ENCODE assay signal across 34 cellular contexts in genomic region chr2:16002575-16002974, GRCh38.
DNase-seq lines count a peak whose midpoint lies in the region; ATAC-seq, FAIRE-seq and TF ChIP-seq lines count a peak whose summit lies in the region.
"Had no signal": no experiment of that assay in that cellular context is flagged by ENCODE, and none has a peak within 500 bp of the region (broad histone marks: within the 10 kb centered on the region; RNA-seq: fewer than 3 reads in every experiment).

No MANE protein-coding gene starts in this region.

- H3K4me1 ChIP-seq in A549 (peaks cover 4% of the 10 kb centered on the region; the same call in 1 of the 3 replicates), BE2C (no peaks in the 10 kb centered on the region), HEK293 (ENCODE audit: control insufficient read depth, insufficient read depth, low read length) (no peaks in the 10 kb centered on the region), stomach (peaks cover 0 to 8% (median 0%) of the 10 kb centered on the region in 4 donors)

- peak; percentile 82 for FAIRE-seq in A549 (lab: Jason Lieb, UNC)
- FAIRE-seq: A204.1, D721Med, G401.6 had no signal

- TF ChIP-seq EP300 in A549 (IDR thresholded peaks at IDR 0.05) (no peak), stomach (IDR thresholded peaks at IDR 0.05) (no peak)

- H3K9me3 ChIP-seq in A549 (no peaks in the 10 kb centered on the region), BE2C (peaks cover 28% of the 10 kb centered on the region), HEK293 (ENCODE audit: control insufficient read depth, insufficient read depth, low read depth, low read length) (no peaks in the 10 kb centered on the region), stomach (no peaks in the 10 kb centered on the region)
- H3K9me3 ChIP-seq: BLaER1, Caco-2 had no signal

- H3K4me2 ChIP-seq in A549, result no peak overlapping the region
- H3K4me2 ChIP-seq: BLaER1; BLaER1 treated with 17β-estradiol and CSF1 and Interleukin-3, amounts not matched to agents 10 nM and 100 nM had no signal

- no peaks in the 10 kb centered on the region for H3K27me3 ChIP-seq in BE2C
- no peaks in the 10 kb centered on the region for H3K27me3 ChIP-seq in stomach
- H3K27me3 ChIP-seq: BLaER1; BLaER1 treated with 17β-estradiol and CSF1 and Interleukin-3, amounts not matched to agents 10 nM and 100 nM had no signal

- POLR2A ChIA-PET in A549 (lab: Yijun Ruan, JAX), result no interaction called here
- POLR2A ChIA-PET in HEK293 (lab: Yijun Ruan, JAX), result no interaction called here

- 21% methylated on average over 4 of the region's 4 CpGs for WGBS in A549 (ENCODE audit: missing lambda C conversion rate)
- WGBS in stomach, 5 donors, result 86 to 94% (median 93%) methylated on average over 4 of the region's 4 CpGs

- no peak for DNase-seq in A549 (ENCODE audit: low read depth in 1 of 2, low spot score in 1 of 2)
- peak; percentile 89 for DNase-seq in BE2C
- peak; percentile 93 for DNase-seq in SK-N-DZ (ENCODE audit: low spot score)
- no peak for DNase-seq in NCI-H2029 treated with DMSO at 0.1 percent for 48 hours (lab: John Stamatoyannopoulos, UW)
- DNase-seq in AG20443 (ENCODE audit: low spot score), result no peak
- no peak for DNase-seq in stimulated activated naive CD4-positive, alpha-beta T cell (lab: John Stamatoyannopoulos, UW)
- no peak for DNase-seq in stomach
- DNase-seq: 8988T; ACHN; AML-193; C1 segment of cervical spinal cord; Caco-2; Calu3; CD4-positive, alpha-beta memory T cell; CD4-positive, alpha-beta T cell; CD4-positive, CD25-positive, alpha-beta regulatory T cell; CD8-positive, alpha-beta memory T cell; CD8-positive, alpha-beta T cell; COR-L47; DMS 273 treated with DMSO at 0.1 percent for 48 hours; DMS153; DMS53; DMS79; DMS79 treated with DMSO at 0.1 percent for 48 hours; DND-41; EL had no signal

- no peak for TF ChIP-seq RAD21 in A549 (conservative IDR thresholded peaks at IDR 0.05 in 1 of 2, IDR thresholded peaks at IDR 0.05 in 1 of 2)

- intact Hi-C loops in stomach (cut with DNase I; ENCODE audit: low total_unique reads), result no loop called here

- H3K4me3 ChIP-seq in A549 (no peak overlapping the region), BE2C (ENCODE audit: low read depth, low read length) (no peak overlapping the region), HEK293 (ENCODE audit: low read depth, low read length) (no peak overlapping the region), stomach (no peak overlapping the region)
- H3K4me3 ChIP-seq: BLaER1; BLaER1 treated with 17β-estradiol and CSF1 and Interleukin-3, amounts not matched to agents 10 nM and 100 nM had no signal

- no peak overlapping the region for H3K27ac ChIP-seq in A549
- H3K27ac ChIP-seq in HEK293 (ENCODE audit: extremely low read depth, low read depth, low read length), result no peak overlapping the region
- no peak overlapping the region for H3K27ac ChIP-seq in stomach
- H3K27ac ChIP-seq: 22Rv1; BLaER1; BLaER1 treated with 17β-estradiol and CSF1 and Interleukin-3, amounts not matched to agents 10 nM and 100 nM; C4-2B had no signal

- TF ChIP-seq CTCF in A549 (IDR thresholded peaks at IDR 0.05) (no peak), BE2C (IDR thresholded peaks at IDR 0.05; ENCODE audit: low read depth, low read length) (no peak), HEK293 (tag by site-specific recombination; IDR thresholded peaks at IDR 0.05) (no peak), stomach (IDR thresholded peaks at IDR 0.05) (no peak)

- H3K36me3 ChIP-seq in BE2C (no peaks in the 10 kb centered on the region), HEK293 (ENCODE audit: control insufficient read depth in 2 of 2, insufficient read depth in 1 of 2, low read length in 2 of 2) (no peaks in the 10 kb centered on the region), stomach (no peaks in the 10 kb centered on the region)
- H3K36me3 ChIP-seq: BLaER1; BLaER1 treated with 17β-estradiol and CSF1 and Interleukin-3, amounts not matched to agents 10 nM and 100 nM had no signal

- TF ChIP-seq POLR2A in A549 (IDR thresholded peaks at IDR 0.05; ENCODE audit: low read length), result no peak
- no peak for TF ChIP-seq POLR2A in stomach (IDR thresholded peaks at IDR 0.05)

- no peak for ATAC-seq in A549
- ATAC-seq: CD8-positive, alpha-beta T cell had no signal

- CTCF ChIA-PET in A549 (lab: Yijun Ruan, JAX), result interaction anchor here (1.5 kb wide), 1 partner anchor 20 kb away, joined by 3 read pairs; no protein-coding TSS in a partner anchor
- CTCF ChIA-PET in HEK293 (lab: Yijun Ruan, JAX), result interaction anchor here (0.6 kb wide), 1 partner anchor 588 kb away, joined by 4 read pairs; no protein-coding TSS in a partner anchor

TF ChIP-seq in A549, 52 proteins besides CTCF, POLR2A, EP300 and RAD21:
- TF ChIP-seq FOSL2 (IDR thresholded peaks at IDR 0.05) (no peak), FOSL2 (CRISPR knock-in tag; IDR thresholded peaks at IDR 0.05) (no peak), JUN (IDR thresholded peaks at IDR 0.05) (no peak), RNF2 (IDR thresholded peaks at IDR 0.05; ENCODE audit: borderline replicate concordance, low read depth) (no peak), HOXA7 (CRISPR knock-in tag; IDR thresholded peaks at IDR 0.05) (no peak), E2F6 (IDR thresholded peaks at IDR 0.05; ENCODE audit: borderline replicate concordance, low read depth) (no peak)

TF ChIP-seq in HEK293, 187 proteins besides CTCF, POLR2A, EP300 and RAD21:
- TF ChIP-seq ZNF555 (tag by site-specific recombination; conservative IDR thresholded peaks at IDR 0.05), result 0 out of 2 replicates have a peak, but pooled peaks have one; percentile 11
- TF ChIP-seq SALL2 (tag by site-specific recombination; IDR thresholded peaks at IDR 0.05; ENCODE audit: borderline replicate concordance), result no peak
- TF ChIP-seq ZBTB21 (tag by site-specific recombination; IDR thresholded peaks at IDR 0.05), result no peak
- no peak for TF ChIP-seq ZNF18 (tag by site-specific recombination; IDR thresholded peaks at IDR 0.05)
- no peak for TF ChIP-seq SCRT2 (tag by site-specific recombination; IDR thresholded peaks at IDR 0.05)

Comparison
In these comparisons a context has a peak if more than half of its experiments do, and no peak if none do; other contexts are left out.
1. DNase-seq: peak in BE2C (single experiment) and SK-N-DZ (single experiment); none in A549 (0 of 2), NCI-H2029 treated with DMSO at 0.1 percent for 48 hours (single experiment), AG20443 (single experiment), stimulated activated naive CD4-positive, alpha-beta T cell (0 of 6) and stomach (single experiment).